22 cellular contexts compared by ENCODE assay signal in genomic region chr21:41233913-41234312, GRCh38.
A peak's percentile ranks its signal among the peaks of the same experiment; 100 is the strongest.
DNase-seq lines count a peak whose midpoint lies in the region; ATAC-seq and TF ChIP-seq lines count a peak whose summit lies in the region.
"Had no signal": no experiment of that assay in that cellular context is flagged by ENCODE, and none has a peak within 500 bp of the region (broad histone marks: within the 10 kb centered on the region; RNA-seq: fewer than 3 reads in every experiment).

No MANE protein-coding gene starts in this region.

- intact Hi-C loops in activated B cell treated with CpG ODN at 0.5 μM for 24 hours (cut with micrococcal nuclease): loop anchor here (1.0 to 5.0 kb wide), 3 partner anchors 67 to 828 kb away; no protein-coding TSS in a partner anchor
- intact Hi-C loops in tibial artery (cut with DNase I; ENCODE audit: low total_unique reads): no loop called here

- peaks cover 7% of the 10 kb centered on the region for H3K27me3 Mint-ChIP-seq in stimulated activated naive CD8-positive, alpha-beta T cell treated with anti-CD3 and anti-CD28 coated beads, Interleukin-15, amount 100 ng/mL, for 72 hours
- H3K27me3 Mint-ChIP-seq in activated B cell treated with CpG ODN at 0.5 μM for 24 hours (no peaks in the 10 kb centered on the region), mesothelial cell of epicardium (ENCODE audit: low read depth) (no peaks in the 10 kb centered on the region)

- no peaks in the 10 kb centered on the region for H3K9me3 Mint-ChIP-seq in stimulated activated naive CD8-positive, alpha-beta T cell treated with anti-CD3 and anti-CD28 coated beads, Interleukin-15, amount 100 ng/mL, for 72 hours
- no peaks in the 10 kb centered on the region for H3K9me3 Mint-ChIP-seq in activated B cell treated with CpG ODN at 0.5 μM for 24 hours
- no peaks in the 10 kb centered on the region for H3K9me3 Mint-ChIP-seq in mesothelial cell of epicardium
- H3K9me3 Mint-ChIP-seq: CD4-positive, alpha-beta T cell; GM23338; H9 had no signal

- no peak overlapping the region for H3K4me3 Mint-ChIP-seq in stimulated activated naive CD8-positive, alpha-beta T cell treated with anti-CD3 and anti-CD28 coated beads, Interleukin-15, amount 100 ng/mL, for 72 hours
- H3K4me3 Mint-ChIP-seq in activated B cell treated with CpG ODN at 0.5 μM for 24 hours (peak overlapping the region; percentile 64), mesothelial cell of epicardium (no peak overlapping the region)
- H3K4me3 Mint-ChIP-seq: CD4-positive, alpha-beta T cell; GM23338; H9; HFFc6 had no signal

- DNase-seq in stimulated activated naive CD8-positive, alpha-beta T cell treated with anti-CD3 and anti-CD28 coated beads, Interleukin-15, Interleukin-2, amounts not matched to agents 100 U/mL and 50 U/mL, for 24 hours: no peak
- no peak for DNase-seq in stimulated activated naive CD8-positive, alpha-beta T cell treated with anti-CD3 and anti-CD28 coated beads, Interleukin-15, amount 100 ng/mL, for 72 hours
- DNase-seq in activated B cell treated with CpG ODN at 0.5 μM for 24 hours: no peak
- no peak for DNase-seq in mesothelial cell of epicardium (ENCODE audit: low spot score in 2 of 2, unreplicated experiment in 2 of 2)
- no peak for DNase-seq in tibial artery
- no peak for DNase-seq in occipital lobe (lab: John Stamatoyannopoulos, UW)
- DNase-seq: CD4-positive, alpha-beta T cell; DMS53; H9; HFFc6; IMR-90; NCI-H1436; NCI-H187; NCI-H2171; NCI-H226; NCI-H510A; SJCRH30 had no signal

- H3K36me3 ChIP-seq in tibial artery: peaks cover 12 to 42% (median 26%) of the 10 kb centered on the region in 3 donors
- H3K36me3 ChIP-seq: BLaER1 treated with 17β-estradiol and CSF1 and Interleukin-3, amounts not matched to agents 10 nM and 100 nM; SJCRH30 had no signal

- peak; percentile 46 for ATAC-seq in stimulated activated naive CD8-positive, alpha-beta T cell treated with anti-CD3 and anti-CD28 coated beads, Interleukin-15, Interleukin-2, amounts not matched to agents 100 U/mL and 50 U/mL, for 24 hours
- ATAC-seq in stimulated activated naive CD8-positive, alpha-beta T cell treated with anti-CD3 and anti-CD28 coated beads, Interleukin-15, amount 100 ng/mL, for 72 hours: no peak
- ATAC-seq in activated B cell treated with CpG ODN at 0.5 μM for 24 hours (ENCODE audit: low read depth) (peak; percentile 37), GM18520 (IDR thresholded peaks at IDR 0.05; ENCODE audit: unreplicated experiment) (no peak), HG02973 (IDR thresholded peaks at IDR 0.05; ENCODE audit: unreplicated experiment) (no peak)
- ATAC-seq: GM23338, Right ventricle myocardium inferior had no signal

- H3K4me1 Mint-ChIP-seq in stimulated activated naive CD8-positive, alpha-beta T cell treated with anti-CD3 and anti-CD28 coated beads, Interleukin-15, amount 100 ng/mL, for 72 hours: peaks cover 5% of the 10 kb centered on the region
- H3K4me1 Mint-ChIP-seq in activated B cell treated with CpG ODN at 0.5 μM for 24 hours (peaks cover 71% of the 10 kb centered on the region), mesothelial cell of epicardium (peaks cover 13% of the 10 kb centered on the region)

- peak overlapping the region; percentile 9 to 11 for H3K27ac ChIP-seq in tibial artery
- H3K27ac ChIP-seq: BLaER1 treated with 17β-estradiol and CSF1 and Interleukin-3, amounts not matched to agents 10 nM and 100 nM; SJCRH30 had no signal

- peaks cover 0 to 35% (median 4%) of the 10 kb centered on the region in 4 donors for H3K4me1 ChIP-seq in tibial artery
- H3K4me1 ChIP-seq: BLaER1 treated with 17β-estradiol and CSF1 and Interleukin-3, amounts not matched to agents 10 nM and 100 nM; SJCRH30 had no signal

- POLR2A ChIA-PET in activated B cell treated with CpG ODN at 0.5 μM for 24 hours (lab: Charles Lee): interaction anchor here (1.3 to 3.2 kb wide), 3 partner anchors 66 to 192 kb away, joined by 3 to 9 read pairs (median 9); partner anchors contain the start of genes BACE2 and MX1

- H3K27ac Mint-ChIP-seq in stimulated activated naive CD8-positive, alpha-beta T cell treated with anti-CD3 and anti-CD28 coated beads, Interleukin-15, amount 100 ng/mL, for 72 hours: peak overlapping the region in 1 of 2 donors; percentile 58
- H3K27ac Mint-ChIP-seq in activated B cell treated with CpG ODN at 0.5 μM for 24 hours: peak overlapping the region; percentile 93
- peak overlapping the region; percentile 43 for H3K27ac Mint-ChIP-seq in mesothelial cell of epicardium
- H3K27ac Mint-ChIP-seq: CD4-positive, alpha-beta T cell; GM23338; H9; HFFc6 had no signal

- H3K9me3 ChIP-seq in tibial artery: no peaks in the 10 kb centered on the region
- H3K9me3 ChIP-seq: BLaER1 treated with 17β-estradiol and CSF1 and Interleukin-3, amounts not matched to agents 10 nM and 100 nM; SJCRH30 had no signal

- CTCF ChIA-PET in activated B cell treated with CpG ODN at 0.5 μM for 24 hours (lab: Charles Lee): interaction anchor here (5.4 kb wide), 1 partner anchor 64 kb away, joined by 22 read pairs; no protein-coding TSS in a partner anchor

- peaks cover 20% of the 10 kb centered on the region for H3K36me3 Mint-ChIP-seq in activated B cell treated with CpG ODN at 0.5 μM for 24 hours (ENCODE audit: low read depth)
- peaks cover 20% of the 10 kb centered on the region for H3K36me3 Mint-ChIP-seq in mesothelial cell of epicardium

- H3K4me3 ChIP-seq in tibial artery: no peak overlapping the region
- H3K4me3 ChIP-seq: BLaER1 treated with 17β-estradiol and CSF1 and Interleukin-3, amounts not matched to agents 10 nM and 100 nM; GM23338; SJCRH30 had no signal

- no peaks in the 10 kb centered on the region for H3K27me3 ChIP-seq in tibial artery
- H3K27me3 ChIP-seq: BLaER1 treated with 17β-estradiol and CSF1 and Interleukin-3, amounts not matched to agents 10 nM and 100 nM; SJCRH30 had no signal

- TF ChIP-seq CTCF in activated B cell treated with CpG ODN at 0.5 μM for 24 hours (IDR thresholded peaks at IDR 0.05): no peak
- no peak for TF ChIP-seq CTCF in mesothelial cell of epicardium (IDR thresholded peaks at IDR 0.05; ENCODE audit: unreplicated experiment)
- TF ChIP-seq CTCF in tibial artery (IDR thresholded peaks at IDR 0.05): no peak

Comparison
In these comparisons a context has a peak if more than half of its experiments do, and no peak if none do; other contexts are left out.
1. ATAC-seq: peak in stimulated activated naive CD8-positive, alpha-beta T cell treated with anti-CD3 and anti-CD28 coated beads, Interleukin-15, Interleukin-2, amounts not matched to agents 100 U/mL and 50 U/mL, for 24 hours (single experiment) and activated B cell treated with CpG ODN at 0.5 μM for 24 hours (single experiment); none in stimulated activated naive CD8-positive, alpha-beta T cell treated with anti-CD3 and anti-CD28 coated beads, Interleukin-15, amount 100 ng/mL, for 72 hours (single experiment), GM18520 (single experiment) and HG02973 (single experiment).